ENCODE assay signal across 1 cellular context in genomic region chr6:165913676-165914570, GRCh38.
TF ChIP-seq lines count a peak whose summit lies in the region.

No MANE protein-coding gene starts in this region.

TF ChIP-seq in K562, 482 proteins besides CTCF, POLR2A, EP300 and RAD21 (continued from another document):
- TF ChIP-seq RNF219 (CRISPR knock-in tag; IDR thresholded peaks at IDR 0.05), result no peak
